ENCODE assay signal across 15 cellular contexts in genomic region chr21:46482846-46483231, GRCh38.
"Had no signal": no experiment of that assay in that cellular context is flagged by ENCODE, and none has a peak within 500 bp of the region (broad histone marks: within the 10 kb centered on the region; RNA-seq: fewer than 3 reads in every experiment).

No MANE protein-coding gene starts in this region.

- H3K27ac Mint-ChIP-seq: activated CD8-positive, alpha-beta T cell treated with anti-CD3 and anti-CD28 coated beads for 36 hours; stimulated activated naive CD8-positive, alpha-beta T cell treated with anti-CD3 and anti-CD28 coated beads, Interleukin-15, amount 100 ng/mL, for 72 hours had no signal

- H3K9me3 Mint-ChIP-seq: activated CD8-positive, alpha-beta T cell treated with anti-CD3 and anti-CD28 coated beads for 36 hours; activated T-cell treated with anti-CD3 and anti-CD28 coated beads, Interleukin-2, amount 50 U/mL, for 24 hours; neural crest cell; stimulated activated naive CD8-positive, alpha-beta T cell treated with anti-CD3 and anti-CD28 coated beads, Interleukin-15, amount 100 ng/mL, for 72 hours had no signal

- ATAC-seq: activated CD8-positive, alpha-beta T cell treated with anti-CD3 and anti-CD28 coated beads for 36 hours; right lobe of liver had no signal

- H3K4me2 ChIP-seq: SK-N-SH had no signal

- H3K4me3 Mint-ChIP-seq: activated CD8-positive, alpha-beta T cell treated with anti-CD3 and anti-CD28 coated beads for 36 hours; activated T-cell treated with anti-CD3 and anti-CD28 coated beads, Interleukin-2, amount 50 U/mL, for 24 hours; neural crest cell; stimulated activated naive CD8-positive, alpha-beta T cell treated with anti-CD3 and anti-CD28 coated beads, Interleukin-15, amount 100 ng/mL, for 72 hours had no signal

- FAIRE-seq: frontal cortex, keratinocyte, small intestine had no signal

- H3K27me3 Mint-ChIP-seq: activated CD8-positive, alpha-beta T cell treated with anti-CD3 and anti-CD28 coated beads for 36 hours; activated T-cell treated with anti-CD3 and anti-CD28 coated beads, Interleukin-2, amount 50 U/mL, for 24 hours; stimulated activated naive CD8-positive, alpha-beta T cell treated with anti-CD3 and anti-CD28 coated beads, Interleukin-15, amount 100 ng/mL, for 72 hours had no signal

- H3K9me3 ChIP-seq: psoas muscle, right lobe of liver, SK-N-SH had no signal

- H3K27me3 ChIP-seq: right lobe of liver had no signal

- DNase-seq: activated effector memory CD4-positive, alpha-beta T cell treated with Interleukin-2 at 50 U/mL for 16 hours; activated naive CD4-positive, alpha-beta T cell treated with anti-CD3 and anti-CD28 coated beads, Interleukin-2, amount 50 U/mL, for 16 hours; activated T-cell treated with anti-CD3 and anti-CD28 coated beads, Interleukin-2, amount 50 U/mL, for 24 hours; hypothalamus; psoas muscle; right lobe of liver; SK-N-SH; small intestine; stimulated activated CD4-positive, alpha-beta T cell treated with anti-CD3 and anti-CD28 coated beads, Interleukin-15, amount 100 ng/mL, for 24 hours; stimulated activated CD4-positive, alpha-beta T cell treated with anti-CD3 and anti-CD28 coated beads, Interleukin-2, amount 100 ng/mL, for 48 hours; stimulated activated naive CD8-positive, alpha-beta T cell treated with anti-CD3 and anti-CD28 coated beads, Interleukin-15, amount 100 ng/mL, for 72 hours had no signal

- H3K27ac ChIP-seq: psoas muscle, right lobe of liver had no signal

- H3K9ac ChIP-seq: SK-N-SH had no signal
